In the genomic region with DNA sequence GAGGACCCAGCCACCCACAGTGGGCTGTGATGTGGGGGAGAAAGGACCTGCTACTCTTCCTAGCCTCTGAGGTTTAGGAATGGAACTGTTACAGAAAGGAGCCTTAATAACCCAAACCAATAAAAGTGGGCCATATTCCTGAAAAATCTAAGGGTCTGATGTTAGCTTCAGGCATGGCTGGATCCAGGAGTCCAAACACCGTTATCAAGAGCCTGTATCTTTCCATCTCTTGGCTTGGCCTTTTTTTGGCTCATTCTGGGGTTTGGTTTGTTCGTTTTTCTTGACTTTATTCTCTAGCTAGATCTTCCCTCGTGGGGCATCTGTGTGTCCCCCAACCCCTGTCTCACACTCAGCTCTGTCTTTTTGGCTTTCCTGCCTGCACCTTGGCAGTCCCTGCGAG, we compare ENCODE assay signal across 29 cellular contexts. TPM values are rescaled to one million over a fixed set of nuclear protein-coding genes. Genes with fewer than 3 reads are reported as not detected.
"Had no signal": no experiment of that assay in that cellular context is flagged by ENCODE, and none has a peak within 500 bp of the region (broad histone marks: within the 10 kb centered on the region; RNA-seq: fewer than 3 reads in every experiment).

No MANE protein-coding gene starts in this region.

- DNase-seq: dermis blood vessel endothelial cell; dorsolateral prefrontal cortex; effector CD8-positive, alpha-beta T cell; effector memory CD8-positive, alpha-beta T cell; endodermal cell; erythroblast; esophagus squamous epithelium; foreskin fibroblast; foreskin melanocyte; gastrocnemius medialis; glutamatergic neuron; head of caudate nucleus; heart right ventricle; hippocampal formation; left cardiac atrium; left lung; left ventricle myocardium superior; lower lobe of right lung; mesenchymal stem cell; mucosa of descending colon; naive B cell had no signal

- H3K4me3 ChIP-seq: coronary artery, dorsolateral prefrontal cortex, esophagus squamous epithelium, gastrocnemius medialis, heart right ventricle, left lung, lower lobe of right lung, mucosa of descending colon had no signal

- H3K27ac ChIP-seq: coronary artery, dorsolateral prefrontal cortex, epithelial cell of prostate, esophagus squamous epithelium, gastrocnemius medialis, heart right ventricle, left lung, lower lobe of right lung had no signal

- H3K36me3 ChIP-seq: esophagus squamous epithelium, gastrocnemius medialis, heart right ventricle, left lung, lower lobe of right lung had no signal

- FAIRE-seq: colon, endometrium, islet of Langerhans, keratinocyte had no signal

- H3K9me3 ChIP-seq: esophagus squamous epithelium, gastrocnemius medialis, lower lobe of right lung, mucosa of descending colon had no signal

- H3K4me1 ChIP-seq: esophagus squamous epithelium, gastrocnemius medialis, heart right ventricle, left lung, lower lobe of right lung had no signal

RNA-seq across cellular contexts. Expression of gene CDH4, which starts 38.7 kb away (rescaled TPM):
- total RNA-seq: esophagus mucosa, left ventricle myocardium superior, mesenteric fat pad had no signal
